In genomic region chr18:63365909-63366269, GRCh38 we compare ENCODE assay signal across 8 cellular contexts. TPM values are rescaled to one million over a fixed set of nuclear protein-coding genes. Genes with fewer than 3 reads are reported as not detected.
DNase-seq lines count a peak whose midpoint lies in the region; ATAC-seq, FAIRE-seq and TF ChIP-seq lines count a peak whose summit lies in the region.

No MANE protein-coding gene starts in this region.

- H3K4me1 ChIP-seq in esophagus (ENCODE audit: control insufficient read depth in 2 of 2, insufficient read depth in 2 of 2, low read length in 1 of 2) (peaks cover 0 to 2% of the 10 kb centered on the region in 2 donors), osteoblast (ENCODE audit: insufficient read depth, low read length) (peaks cover 21% of the 10 kb centered on the region)

- H3K27ac ChIP-seq in RWPE1, result peak overlapping the region; percentile 97
- peak overlapping the region; percentile 99 to 100 for H3K27ac ChIP-seq in esophagus (ENCODE audit: low read depth in 2 of 2, low read length in 1 of 2)
- H3K27ac ChIP-seq in osteoblast (ENCODE audit: low read depth, low read length), result peak overlapping the region; percentile 87

- H3K27me3 ChIP-seq in esophagus (ENCODE audit: control insufficient read depth in 1 of 2, insufficient read depth in 2 of 2, low read length in 2 of 2) (no peaks in the 10 kb centered on the region), osteoblast (ENCODE audit: insufficient read depth, low read length) (no peaks in the 10 kb centered on the region)

- no peak for FAIRE-seq in GM12891 (lab: Jason Lieb, UNC)

- 1% methylated on average over 14 of the region's 14 CpGs for WGBS in esophagus, 2 donors

- H3K9me3 ChIP-seq in esophagus (ENCODE audit: control insufficient read depth in 2 of 2, insufficient read depth in 1 of 2, low read depth in 1 of 2, low read length in 1 of 2) (no peaks in the 10 kb centered on the region), osteoblast (ENCODE audit: low read depth, low read length) (no peaks in the 10 kb centered on the region)

- H2AFZ ChIP-seq in osteoblast (ENCODE audit: low read length), result peak overlapping the region; percentile 86

- no peak for ATAC-seq in HG03457 (IDR thresholded peaks at IDR 0.05; ENCODE audit: unreplicated experiment)

- POLR2A ChIA-PET in RWPE1 (lab: Yijun Ruan, JAX; ENCODE audit: low non-redundant PET), result interaction anchor here (0.6 to 0.8 kb wide), 2 partner anchors 79 to 99 kb away, joined by 3 read pairs; no protein-coding TSS in a partner anchor

- DNase-seq in A172 (ENCODE audit: low spot score) (peak; percentile 9), GM12891 (ENCODE audit: insufficient read length, low spot score) (peak; percentile 2), RWPE1 (ENCODE audit: low spot score) (no peak), osteoblast (ENCODE audit: insufficient read length, low spot score, missing footprints) (peak; percentile 62), HuH-7.5 (ENCODE audit: low spot score) (no peak), HT-29 (ENCODE audit: low spot score) (no peak)

- H3K4me2 ChIP-seq in osteoblast (ENCODE audit: insufficient read depth, low read length), result peak overlapping the region; percentile 91

- TF ChIP-seq POLR2A in GM12891 (IDR thresholded peaks at IDR 0.05; ENCODE audit: low read depth, low read length), result no peak

- H4K20me1 ChIP-seq in osteoblast (ENCODE audit: insufficient read depth, low read length), result peaks cover 12% of the 10 kb centered on the region

- peaks cover 51% of the 10 kb centered on the region for H3K79me2 ChIP-seq in osteoblast (ENCODE audit: insufficient read depth, low read length)

- CTCF ChIA-PET in RWPE1 (lab: Yijun Ruan, JAX), result no interaction called here

- peaks cover 0 to 5% of the 10 kb centered on the region in 2 donors for H3K36me3 ChIP-seq in esophagus (ENCODE audit: control insufficient read depth in 2 of 2, insufficient read depth in 2 of 2, low read length in 1 of 2)
- H3K36me3 ChIP-seq in osteoblast (ENCODE audit: insufficient read depth, low read length), result peaks cover 18% of the 10 kb centered on the region

- H3K4me3 ChIP-seq in esophagus (ENCODE audit: low read depth in 1 of 2, low read length in 2 of 2), result peak overlapping the region; percentile 91
- peak overlapping the region; percentile 97 for H3K4me3 ChIP-seq in osteoblast (ENCODE audit: insufficient read depth, low read length)

- TF ChIP-seq CTCF in RWPE1 (conservative IDR thresholded peaks at IDR 0.05; ENCODE audit: low read depth) (no peak), osteoblast (IDR thresholded peaks at IDR 0.05; ENCODE audit: extremely low read depth, low read depth, low read length) (no peak)

TF ChIP-seq in GM12891, 5 proteins besides CTCF, POLR2A, EP300 and RAD21:
- TF ChIP-seq SPI1 (IDR thresholded peaks at IDR 0.05; ENCODE audit: low read depth, low read length) (no peak), TAF1 (IDR thresholded peaks at IDR 0.05; ENCODE audit: low read depth, low read length) (no peak), POU2F2 (IDR thresholded peaks at IDR 0.05; ENCODE audit: low read depth, low read length) (no peak), POLR2AphosphoS5 (IDR thresholded peaks at IDR 0.05; ENCODE audit: low read depth, low read length) (no peak), PAX5 (IDR thresholded peaks at IDR 0.05; ENCODE audit: insufficient read depth, low read length, severe bottlenecking) (no peak)

RNA-seq across cellular contexts. Expression of gene KDSR, which starts 1.1 kb away (rescaled TPM):
- 24.0 and 32.9 TPM in 2 replicates for total RNA-seq in A172 (2014; rRNA removed; shearing (Covaris generic))
- polyA plus RNA-seq in GM12891 (2012; ENCODE audit: low read depth, missing spikeins), result 12.4 TPM
- 10 to 100 TPM in 1 of 2 donors, 1 to 10 TPM in 1; 9.8 to 17.9 TPM for polyA plus RNA-seq in esophagus
- total RNA-seq in osteoblast, result 46.3 and 53.0 TPM in 2 replicates
- 24.1 and 31.3 TPM in 2 replicates for total RNA-seq in HT-29 (2014; rRNA removed; shearing (Covaris generic))

RNA-seq across cellular contexts. Expression of gene BCL2, which starts 46.3 kb away (rescaled TPM):
- total RNA-seq in A172 (2014; rRNA removed; shearing (Covaris generic)), result 2.5 and 3.7 TPM in 2 replicates
- polyA plus RNA-seq in GM12891 (2012; ENCODE audit: low read depth, missing spikeins), result 25.4 TPM
- polyA plus RNA-seq in esophagus, result 1 to 10 TPM; 1.3 to 1.9 TPM
- total RNA-seq in osteoblast, result 10.6 and 11.9 TPM in 2 replicates
- 0.05 and 0.36 TPM in 2 replicates for total RNA-seq in HT-29 (2014; rRNA removed; shearing (Covaris generic))

RNA-seq across cellular contexts. Expression of gene VPS4B, which starts 56.4 kb away (rescaled TPM):
- total RNA-seq in A172 (2014; rRNA removed; shearing (Covaris generic)), result 33.8 and 41.8 TPM in 2 replicates
- polyA plus RNA-seq in GM12891 (2012; ENCODE audit: low read depth, missing spikeins), result 12.3 TPM
- polyA plus RNA-seq in esophagus, result 10 to 100 TPM; 26.9 to 47.1 TPM
- 42.4 and 47.4 TPM in 2 replicates for total RNA-seq in osteoblast
- 16.0 and 16.7 TPM in 2 replicates for total RNA-seq in HT-29 (2014; rRNA removed; shearing (Covaris generic))

Comparison
In these comparisons a context has a peak if more than half of its experiments do, and no peak if none do; other contexts are left out.
1. DNase-seq: peak in A172 (single experiment), GM12891 (single experiment) and osteoblast (single experiment); none in RWPE1 (single experiment), HuH-7.5 (single experiment) and HT-29 (single experiment).
2. Peak in every context shown above with its lines, with median percentiles within 50 percentile points of each other: H3K27ac ChIP-seq.